In the genomic region with DNA sequence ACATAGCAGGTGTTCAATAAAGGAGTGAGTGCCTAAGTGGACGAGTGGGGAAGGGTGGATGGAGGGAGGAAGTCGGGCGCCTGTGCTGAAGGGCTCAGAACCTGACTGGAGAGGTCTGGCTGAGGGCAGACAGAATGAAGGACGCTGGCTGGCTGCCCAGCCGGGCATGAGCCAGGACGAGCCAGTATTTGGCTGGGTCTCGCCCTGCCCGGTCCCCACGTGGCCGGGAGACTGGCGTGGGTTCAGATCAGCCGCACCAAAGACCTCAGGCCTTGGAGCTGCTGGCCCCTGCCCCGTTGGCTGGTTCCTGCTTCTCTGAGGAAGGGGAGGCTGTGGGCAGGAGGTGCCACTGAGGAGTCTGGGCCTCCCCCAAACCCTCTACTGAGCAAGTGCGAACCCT, we compare ENCODE assay signal across 12 cellular contexts.
DNase-seq lines count a peak whose midpoint lies in the region; ATAC-seq, FAIRE-seq and TF ChIP-seq lines count a peak whose summit lies in the region.
"Had no signal": no experiment of that assay in that cellular context is flagged by ENCODE, and none has a peak within 500 bp of the region (broad histone marks: within the 10 kb centered on the region; RNA-seq: fewer than 3 reads in every experiment).

No MANE protein-coding gene starts in this region.

- no peak; the same call in 2 of the 3 replicates for ATAC-seq in SK-N-SH treated with all-trans-retinoic acid at 6 μM for 48 hours
- ATAC-seq in right lobe of liver, result peak; percentile 36 to 86 (median 50)
- no peak for ATAC-seq in HG03520 (IDR thresholded peaks at IDR 0.05; ENCODE audit: unreplicated experiment)
- ATAC-seq in naive thymus-derived CD8-positive, alpha-beta T cell, result no peak

- no peaks in the 10 kb centered on the region for H3K36me3 ChIP-seq in SK-N-SH (replicated peaks in 1 of 2; ENCODE audit: control insufficient read depth in 1 of 2, insufficient read depth in 2 of 2, low read length in 1 of 2)
- no peaks in the 10 kb centered on the region for H3K36me3 ChIP-seq in H1 (ENCODE audit: control insufficient read depth in 2 of 4, insufficient read depth in 4 of 4, low read length in 3 of 4)
- no peaks in the 10 kb centered on the region for H3K36me3 ChIP-seq in right lobe of liver
- H3K36me3 ChIP-seq: HAP-1 had no signal

- H2BK15ac ChIP-seq in H1 (ENCODE audit: low read length), result no peak overlapping the region

- no peak for TF ChIP-seq EP300 in SK-N-SH (IDR thresholded peaks at IDR 0.05; ENCODE audit: borderline replicate concordance in 1 of 2, low read depth in 1 of 2, low read length in 1 of 2)
- TF ChIP-seq EP300 in H1 (IDR thresholded peaks at IDR 0.05; ENCODE audit: borderline replicate concordance in 1 of 2, low read depth in 2 of 2, low read length in 2 of 2), result no peak

- FAIRE-seq in H1 (lab: Jason Lieb, UNC) (no peak), urothelium cell line (lab: Jason Lieb, UNC) (peak; percentile 20)

- H3K9ac ChIP-seq in SK-N-SH (no peak overlapping the region), H1 (replicated peaks in 1 of 4; ENCODE audit: extremely low read depth in 1 of 4, low read depth in 3 of 4, low read length in 3 of 4) (no peak overlapping the region)

- H4K5ac ChIP-seq in H1 (ENCODE audit: insufficient read length, low read depth, low read length), result no peak overlapping the region

- H3K4me3 ChIP-seq in SK-N-SH (ENCODE audit: low read depth in 2 of 2, low read length in 1 of 2) (no peak overlapping the region), H1 (ENCODE audit: extremely low read depth in 1 of 4, insufficient read depth in 2 of 4, low read depth in 3 of 4, low read length in 4 of 4) (no peak overlapping the region), right lobe of liver (no peak overlapping the region)
- H3K4me3 ChIP-seq: HAP-1 had no signal

- H3K4me1 ChIP-seq in SK-N-SH (ENCODE audit: control insufficient read depth in 1 of 2, insufficient read depth in 2 of 2, low read depth in 1 of 2, low read length in 1 of 2) (peaks cover 0 to 4% of the 10 kb centered on the region in 2 experiments; a peak in 1 of 4 replicates), H1 (replicated peaks in 1 of 4; ENCODE audit: control insufficient read depth in 3 of 4, insufficient read depth in 4 of 4, low read length in 3 of 4) (peaks cover 0 to 26% (median 12%) of the 10 kb centered on the region in 4 experiments; a peak in 4 of 7 replicates), right lobe of liver (no peaks in the 10 kb centered on the region)
- H3K4me1 ChIP-seq: HAP-1 had no signal

- H3K9me3 ChIP-seq in SK-N-SH, result no peaks in the 10 kb centered on the region
- H3K9me3 ChIP-seq in H1 (ENCODE audit: insufficient read depth in 2 of 2, low read depth in 1 of 2, low read length in 1 of 2), result no peaks in the 10 kb centered on the region
- H3K9me3 ChIP-seq in right lobe of liver, result no peaks in the 10 kb centered on the region
- H3K9me3 ChIP-seq: HAP-1 had no signal

- H3K56ac ChIP-seq in H1 (replicated peaks; ENCODE audit: insufficient read length, low read depth, low read length), result no peak overlapping the region

- H4K91ac ChIP-seq in H1 (replicated peaks; ENCODE audit: insufficient read length, low read length), result no peak overlapping the region

- H3K4me2 ChIP-seq in SK-N-SH, result no peak overlapping the region
- no peak overlapping the region for H3K4me2 ChIP-seq in H1 (ENCODE audit: insufficient read depth in 1 of 2, low read depth in 2 of 2, low read length in 2 of 2)

- H3K9me3 Mint-ChIP-seq in naive thymus-derived CD8-positive, alpha-beta T cell, result no peaks in the 10 kb centered on the region

- no peaks in the 10 kb centered on the region for H3K4me1 Mint-ChIP-seq in naive thymus-derived CD8-positive, alpha-beta T cell

- no peaks in the 10 kb centered on the region for H3F3A ChIP-seq in SK-N-SH (replicated peaks; ENCODE audit: insufficient read depth)

- no peak overlapping the region for H3K27ac ChIP-seq in SK-N-SH (ENCODE audit: low read depth in 2 of 2, low read length in 1 of 2)
- no peak overlapping the region for H3K27ac ChIP-seq in H1 (ENCODE audit: low read depth, low read length)
- no peak overlapping the region for H3K27ac ChIP-seq in right lobe of liver

- no peak overlapping the region for H4K8ac ChIP-seq in H1 (ENCODE audit: extremely low read depth, insufficient read depth, low read length)

- H3K4ac ChIP-seq in H1 (replicated peaks; ENCODE audit: insufficient read length, low read depth, low read length), result peak overlapping the region; percentile 85

- no peak overlapping the region for H2BK20ac ChIP-seq in H1 (ENCODE audit: low read length)

- no peak overlapping the region for H3K4me3 Mint-ChIP-seq in naive thymus-derived CD8-positive, alpha-beta T cell

- TF ChIP-seq CTCF in SK-N-SH (IDR thresholded peaks at IDR 0.05) (no peak), H1 (IDR thresholded peaks at IDR 0.05; ENCODE audit: control extremely low read depth in 1 of 3, insufficient read depth in 1 of 3, low read depth in 1 of 3, low read length in 3 of 3) (no peak), right lobe of liver (IDR thresholded peaks at IDR 0.05) (no peak)

- H2BK12ac ChIP-seq in H1 (ENCODE audit: low read depth, low read length), result no peak overlapping the region

- H2BK5ac ChIP-seq in H1 (ENCODE audit: low read depth, low read length), result no peak overlapping the region

- TF ChIP-seq RAD21 in SK-N-SH (IDR thresholded peaks at IDR 0.05; ENCODE audit: low read length), result no peak
- no peak for TF ChIP-seq RAD21 in H1 (IDR thresholded peaks at IDR 0.05 in 1 of 2, conservative IDR thresholded peaks at IDR 0.05 in 1 of 2; ENCODE audit: low read depth in 2 of 2, low read length in 2 of 2)

- CTCF ChIA-PET in SK-N-SH (lab: Yijun Ruan, JAX) (interaction anchor here (0.9 to 34.2 kb wide), 5 partner anchors 25 to 854 kb away, joined by 3 to 571 read pairs (median 4); no protein-coding TSS in a partner anchor), H1 (lab: Charles Lee; ENCODE audit: partially characterized antibody) (interaction anchor here (0.5 to 1.5 kb wide), 5 partner anchors 36 to 237 kb away, joined by 3 to 4 read pairs (median 3); no protein-coding TSS in a partner anchor)

- H4K20me1 ChIP-seq in SK-N-SH (ENCODE audit: insufficient read depth), result no peaks in the 10 kb centered on the region
- no peaks in the 10 kb centered on the region for H4K20me1 ChIP-seq in H1 (replicated peaks in 1 of 2; ENCODE audit: control insufficient read depth in 1 of 2, insufficient read depth in 2 of 2, low read length in 2 of 2)

- H2BK120ac ChIP-seq in H1 (replicated peaks; ENCODE audit: low read depth, low read length), result no peak overlapping the region

- no peaks in the 10 kb centered on the region for H3K79me2 ChIP-seq in SK-N-SH (ENCODE audit: insufficient read depth)
- no peaks in the 10 kb centered on the region for H3K79me2 ChIP-seq in H1 (ENCODE audit: control insufficient read depth in 1 of 2, insufficient read depth in 2 of 2, low read length in 2 of 2)

- POLR2A ChIA-PET in SK-N-SH (lab: Yijun Ruan, JAX), result no interaction called here
- POLR2A ChIA-PET in H1 (lab: Charles Lee; ENCODE audit: partially characterized antibody), result no interaction called here
- POLR2A ChIA-PET in naive thymus-derived CD8-positive, alpha-beta T cell (lab: Charles Lee), result no interaction called here

- H3K79me1 ChIP-seq in H1 (ENCODE audit: low read depth, low read length), result no peaks in the 10 kb centered on the region

- no peak overlapping the region for H2AFZ ChIP-seq in SK-N-SH (ENCODE audit: low read depth)
- H2AFZ ChIP-seq in H1 (ENCODE audit: low read length), result no peak overlapping the region

- H3K36me3 Mint-ChIP-seq in naive thymus-derived CD8-positive, alpha-beta T cell, result no peaks in the 10 kb centered on the region

- H3K18ac ChIP-seq in H1 (ENCODE audit: extremely low read depth, low read length), result no peak overlapping the region

- no peaks in the 10 kb centered on the region for H3K9me2 ChIP-seq in SK-N-SH

- peaks cover 28% of the 10 kb centered on the region for H3K27me3 ChIP-seq in SK-N-SH (ENCODE audit: insufficient read depth)
- H3K27me3 ChIP-seq in H1 (replicated peaks in 1 of 4; ENCODE audit: control insufficient read depth in 3 of 4, extremely low read depth in 1 of 4, insufficient read depth in 3 of 4, low read length in 3 of 4), result no peaks in the 10 kb centered on the region; a peak in 1 of 7 replicates
- H3K27me3 ChIP-seq in right lobe of liver, result no peaks in the 10 kb centered on the region

- intact Hi-C loops in right lobe of liver (cut with DNase I), result loop anchor here in 1 of 2 donors (10.0 kb wide), 1 partner anchor 60 kb away; no protein-coding TSS in a partner anchor

- peaks cover 0 to 20% (median 3%) of the 10 kb centered on the region in 5 donors for H3K27me3 Mint-ChIP-seq in naive thymus-derived CD8-positive, alpha-beta T cell

- H3K23ac ChIP-seq in H1 (ENCODE audit: insufficient read length), result no peak overlapping the region

- 7% methylated on average over 13 of the region's 14 CpGs for WGBS in SK-N-SH (ENCODE audit: low lambda C conversion rate)
- 87% methylated on average over 12 of the region's 14 CpGs; no CpG with 5 or more reads in 1 of the 2 experiments for WGBS in H1 (ENCODE audit: extremely low coverage in 1 of 2, insufficient coverage in 1 of 2, insufficient read length in 1 of 2, insufficient replicate concordance in 2 of 2, low coverage in 1 of 2, low lambda C conversion rate in 2 of 2, missing lambda C conversion rate in 1 of 2), 2 experiments
- WGBS in right lobe of liver (ENCODE audit: insufficient coverage, low coverage, low lambda C conversion rate, missing lambda C conversion rate), result 24% methylated on average over 4 of the region's 14 CpGs

- H3K14ac ChIP-seq in H1 (ENCODE audit: insufficient read length), result no peak overlapping the region

- TF ChIP-seq POLR2A in H1 (IDR thresholded peaks at IDR 0.05; ENCODE audit: control extremely low read depth in 1 of 2, low read depth in 2 of 2, low read length in 2 of 2), result no peak
- no peak for TF ChIP-seq POLR2A in right lobe of liver (IDR thresholded peaks at IDR 0.05)

- no peak overlapping the region for H3K27ac Mint-ChIP-seq in naive thymus-derived CD8-positive, alpha-beta T cell

- DNase-seq in SK-N-SH (peak; percentile 70), H1 (ENCODE audit: low read depth in 1 of 2, low spot score in 2 of 2) (no peak), right lobe of liver (peak; percentile 49 to 78 (median 76)), urothelium cell line (ENCODE audit: low spot score) (no peak), pons (ENCODE audit: low spot score) (no peak)
- DNase-seq in naive thymus-derived CD8-positive, alpha-beta T cell, result no peak
- DNase-seq: Karpas-422, NCI-H1930, NCI-H524 treated with DMSO at 0.1 percent for 48 hours had no signal

- no peaks in the 10 kb centered on the region for H3K23me2 ChIP-seq in H1 (ENCODE audit: low read depth, low read length)

- no peak overlapping the region for H2AK5ac ChIP-seq in H1 (ENCODE audit: low read depth, low read length)

TF ChIP-seq in SK-N-SH, 30 proteins besides CTCF, POLR2A, EP300 and RAD21 (continues in another document):
- TF ChIP-seq FOXM1 (IDR thresholded peaks at IDR 0.05; ENCODE audit: low read depth) (no peak), RFX5 (IDR thresholded peaks at IDR 0.05; ENCODE audit: low read length) (no peak)

TF ChIP-seq in H1, 55 proteins besides CTCF, POLR2A, EP300 and RAD21 (continues in another document):
- no peak for TF ChIP-seq TCF12 (IDR thresholded peaks at IDR 0.05; ENCODE audit: low read depth, low read length)
- TF ChIP-seq, protein P1, sequence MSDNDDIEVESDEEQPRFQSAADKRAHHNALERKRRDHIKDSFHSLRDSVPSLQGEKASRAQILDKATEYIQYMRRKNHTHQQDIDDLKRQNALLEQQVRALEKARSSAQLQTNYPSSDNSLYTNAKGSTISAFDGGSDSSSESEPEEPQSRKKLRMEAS (IDR thresholded peaks at IDR 0.05), result no peak

Comparison
In these comparisons a context has a peak if more than half of its experiments do, and no peak if none do; other contexts are left out.
1. DNase-seq: peak in SK-N-SH (single experiment) and right lobe of liver (3 of 3); none in H1 (0 of 2), urothelium cell line (single experiment), naive thymus-derived CD8-positive, alpha-beta T cell (0 of 10) and pons (single experiment).
2. ATAC-seq: peak in right lobe of liver (4 of 4); none in SK-N-SH treated with all-trans-retinoic acid at 6 μM for 48 hours (single experiment), HG03520 (single experiment) and naive thymus-derived CD8-positive, alpha-beta T cell (0 of 2).